ENCODE assay signal across 9 cellular contexts in genomic region chr4:69317669-69318298, GRCh38. TPM values are rescaled to one million over a fixed set of nuclear protein-coding genes. Genes with fewer than 3 reads are reported as not detected.
DNase-seq lines count a peak whose midpoint lies in the region; ATAC-seq, FAIRE-seq and TF ChIP-seq lines count a peak whose summit lies in the region.
"Not testable (repeated sequence)": the region's sequence is repeated elsewhere in the genome, so short reads cannot be mapped to it uniquely, and the experiment has no call there.
"Had no signal": no experiment of that assay in that cellular context is flagged by ENCODE, and none has a peak within 500 bp of the region (broad histone marks: within the 10 kb centered on the region; RNA-seq: fewer than 3 reads in every experiment).

No MANE protein-coding gene starts in this region.

- H3K14ac ChIP-seq in neuronal stem cell (ENCODE audit: low read length) = not testable (repeated sequence)

- H2AFZ ChIP-seq in MM.1S (ENCODE audit: low read length); GM12878 (ENCODE audit: control insufficient read depth, low read depth, low read length); neuronal stem cell (ENCODE audit: low read length): not testable (repeated sequence)

- not testable (repeated sequence) for FAIRE-seq in GM12878 (lab: Jason Lieb, UNC)

- not testable (repeated sequence) for H2BK15ac ChIP-seq in neuronal stem cell (ENCODE audit: low read length)

- H3F3A ChIP-seq in MM.1S (ENCODE audit: insufficient read depth, low read length) = peaks cover 11% of the 10 kb centered on the region

- in situ Hi-C loops in GM13976 (cut with MboI; ENCODE audit: low sequenced_read_pairs, unreplicated experiment) = not testable (repeated sequence)
- in situ Hi-C loops in GM12878 (cut with MboI) = loop anchor here (25.0 kb wide), 1 partner anchor 295 kb away; no protein-coding TSS in a partner anchor

- not testable (repeated sequence) for H3K79me1 ChIP-seq in neuronal stem cell (ENCODE audit: low read depth, low read length)

- H3K4me3 Mint-ChIP-seq in HFFc6 = not testable (repeated sequence)

- TF ChIP-seq EP300 in GM12878 (IDR thresholded peaks at IDR 0.05; ENCODE audit: borderline replicate concordance in 1 of 2, control insufficient read depth in 1 of 2, low read depth in 2 of 2, low read length in 2 of 2) = not testable (repeated sequence)

- H3K4me3 ChIP-seq in AG04449 (ENCODE audit: low read depth, low read length); MM.1S (ENCODE audit: low read length); RWPE2 (ENCODE audit: severe bottlenecking); GM12878; cardiac muscle cell; neuronal stem cell (ENCODE audit: low read length in 2 of 2): not testable (repeated sequence)

- not testable (repeated sequence) for H4K8ac ChIP-seq in neuronal stem cell (ENCODE audit: low read depth, low read length)

- H4K20me1 ChIP-seq in MM.1S (ENCODE audit: insufficient read depth, low read length); GM12878 (ENCODE audit: control insufficient read depth, insufficient read depth): not testable (repeated sequence)

- not testable (repeated sequence) for H2BK120ac ChIP-seq in neuronal stem cell (ENCODE audit: low read depth, low read length)

- H3K27ac Mint-ChIP-seq in HFFc6 = not testable (repeated sequence)

- intact Hi-C loops in GM12878 (cut with micrococcal nuclease; ENCODE audit: unreplicated experiment) = loop anchor here (5.0 kb wide), 2 partner anchors 300 to 565 kb away; no protein-coding TSS in a partner anchor

- not testable (repeated sequence) for H3K9ac ChIP-seq in MM.1S (ENCODE audit: low read length); GM12878 (ENCODE audit: control insufficient read depth, insufficient read depth, low read length); neuronal stem cell (ENCODE audit: low read depth, low read length, poor library complexity)

- H3K36me3 Mint-ChIP-seq in HFFc6 (ENCODE audit: low read depth) = not testable (repeated sequence)

- POLR2A ChIA-PET in AG04449 (lab: Yijun Ruan, JAX); GM12878 (lab: Charles Lee): not testable (repeated sequence)

- not testable (repeated sequence) for BruUV-seq in GM12878 (replicated peaks; lab: Mats Ljungman, UMichigan)

- not testable (repeated sequence) for ATAC-seq in RWPE2 (ENCODE audit: low read depth)
- peak; percentile 40 for ATAC-seq in GM12878

- not testable (repeated sequence) for H3K79me2 ChIP-seq in MM.1S (ENCODE audit: low read length); GM12878 (ENCODE audit: control insufficient read depth, insufficient read depth, low read length)

- RAD21 ChIA-PET in GM12878 (lab: Charles Lee; ENCODE audit: unreplicated experiment) = interaction anchor here (0.7 to 1.3 kb wide), 2 partner anchors 866 to 1866 kb away, joined by 3 to 4 read pairs; no protein-coding TSS in a partner anchor

- not testable (repeated sequence) for H2BK5ac ChIP-seq in neuronal stem cell (ENCODE audit: low read length)

- not testable (repeated sequence) for H3K36me3 ChIP-seq in MM.1S (replicated peaks; ENCODE audit: insufficient read depth, low read length); RWPE2 (ENCODE audit: low read depth); GM12878 (ENCODE audit: control insufficient read depth in 2 of 2, insufficient read depth in 2 of 2, low read length in 1 of 2); cardiac muscle cell; neuronal stem cell (replicated peaks in 1 of 2; ENCODE audit: control insufficient read depth in 2 of 2, insufficient read depth in 2 of 2, low read length in 2 of 2)

- H3K27me3 ChIP-seq in MM.1S (replicated peaks; ENCODE audit: insufficient read depth, low read length); RWPE2 (ENCODE audit: insufficient read depth, poor library complexity, severe bottlenecking); GM12878 (replicated peaks in 1 of 2; ENCODE audit: control insufficient read depth in 2 of 2, insufficient read depth in 2 of 2, low read length in 1 of 2); cardiac muscle cell; neuronal stem cell (ENCODE audit: control insufficient read depth in 3 of 3, insufficient read depth in 3 of 3, low read depth in 1 of 3, low read length in 3 of 3): not testable (repeated sequence)

- H3K9me2 ChIP-seq in MM.1S (replicated peaks; ENCODE audit: insufficient read depth, low read length) = not testable (repeated sequence)

- H2BK12ac ChIP-seq in neuronal stem cell (ENCODE audit: low read length) = not testable (repeated sequence)

- not testable (repeated sequence) for H3K4me1 Mint-ChIP-seq in HFFc6 (ENCODE audit: low read depth)

- not testable (repeated sequence) for H3K18ac ChIP-seq in neuronal stem cell (ENCODE audit: low read length)

- peaks cover 22% of the 10 kb centered on the region for H3K4me1 ChIP-seq in MM.1S (ENCODE audit: low read length)
- not testable (repeated sequence) for H3K4me1 ChIP-seq in RWPE2 (ENCODE audit: insufficient read depth, poor library complexity, severe bottlenecking); GM12878 (ENCODE audit: control insufficient read depth, insufficient read depth, low read length); cardiac muscle cell (ENCODE audit: low read depth); neuronal stem cell (ENCODE audit: control insufficient read depth in 2 of 2, insufficient read depth in 1 of 2, low read depth in 1 of 2, low read length in 2 of 2)

- WGBS in GM12878 (ENCODE audit: insufficient coverage, insufficient replicate concordance, low lambda C conversion rate, missing lambda C conversion rate) = 17% methylated on average over 3 of the region's 3 CpGs
- no CpG with 5 or more reads among the region's 3 CpGs for WGBS in neuronal stem cell (ENCODE audit: extremely low coverage in 2 of 2, insufficient read length in 2 of 2, insufficient replicate concordance in 1 of 2), 2 donors

- not testable (repeated sequence) for DNase-seq in AG04449 (ENCODE audit: low read depth, low spot score); GM13976 (ENCODE audit: low spot score); RWPE2 (ENCODE audit: low spot score); GM12878 (ENCODE audit: low read depth, low spot score)
- DNase-seq in HFFc6 (peak; percentile 9), MM.1S (peak; percentile 43), cardiac muscle cell (ENCODE audit: low read depth in 1 of 2, low spot score in 1 of 2) (peak; percentile 6 to 37), neuronal stem cell (ENCODE audit: low spot score) (peak; percentile 36)

- SMC1A ChIA-PET in GM12878 (lab: Charles Lee; ENCODE audit: uncharacterized antibody, unreplicated experiment) = interaction anchor here (0.6 kb wide), 1 partner anchor 521 kb away, joined by 3 read pairs; no protein-coding TSS in a partner anchor

- peak; percentile 42 for TF ChIP-seq RAD21 in GM12878 (IDR thresholded peaks at IDR 0.05; ENCODE audit: insufficient read depth, low read depth, low read length)

- H3K23ac ChIP-seq in neuronal stem cell (ENCODE audit: low read depth, low read length, poor library complexity) = not testable (repeated sequence)

- CTCF ChIA-PET in AG04449 (lab: Yijun Ruan, JAX) (interaction anchor here (0.6 to 2.6 kb wide), 5 partner anchors 9 to 447 kb away, joined by 3 to 25 read pairs (median 3); no protein-coding TSS in a partner anchor), GM12878 (lab: Yijun Ruan, JAX) (interaction anchor here (0.6 to 1.3 kb wide), 7 partner anchors 8 to 866 kb away, joined by 3 to 5 read pairs (median 3); no protein-coding TSS in a partner anchor)

- H3K27me3 Mint-ChIP-seq in HFFc6 (ENCODE audit: insufficient read depth) = not testable (repeated sequence)

- TF ChIP-seq POLR2A in GM12878 (IDR thresholded peaks at IDR 0.05; ENCODE audit: low read depth, low read length) = not testable (repeated sequence)

- peak overlapping the region; percentile 6; the same call in 1 of the 2 replicates for H3K4me2 ChIP-seq in MM.1S (ENCODE audit: low read depth, low read length)
- H3K4me2 ChIP-seq in GM12878 (ENCODE audit: control insufficient read depth, insufficient read depth); neuronal stem cell (ENCODE audit: insufficient read depth, low read length, poor library complexity, severe bottlenecking): not testable (repeated sequence)

- not testable (repeated sequence) for H2AK5ac ChIP-seq in neuronal stem cell (ENCODE audit: low read depth, low read length)

- not testable (repeated sequence) for H4K91ac ChIP-seq in neuronal stem cell (ENCODE audit: low read depth, low read length, poor library complexity)

- H3K4ac ChIP-seq in neuronal stem cell (ENCODE audit: low read length) = not testable (repeated sequence)

- not testable (repeated sequence) for H3K27ac ChIP-seq in MM.1S (ENCODE audit: low read length); RWPE2 (ENCODE audit: poor library complexity, severe bottlenecking); GM12878 (ENCODE audit: control insufficient read depth, insufficient read depth); cardiac muscle cell; neuronal stem cell (replicated peaks; ENCODE audit: low read length)

- TF ChIP-seq CTCF in AG04449 (IDR thresholded peaks at IDR 0.05; ENCODE audit: insufficient read depth, low read length, missing control alignments) = peak; percentile 6
- TF ChIP-seq CTCF in GM13976 (IDR thresholded peaks at IDR 0.05; ENCODE audit: borderline replicate concordance, control extremely low read depth, extremely low read depth, insufficient read depth, missing control alignments) = peak; percentile 10
- TF ChIP-seq CTCF in HFFc6 (IDR thresholded peaks at IDR 0.05) = peak; percentile 75
- TF ChIP-seq CTCF in MM.1S (IDR thresholded peaks at IDR 0.05; ENCODE audit: low read length) = peak; percentile 62
- peak; percentile 25 for TF ChIP-seq CTCF in RWPE2 (IDR thresholded peaks at IDR 0.05; ENCODE audit: poor library complexity, severe bottlenecking)
- TF ChIP-seq CTCF in GM12878 (IDR thresholded peaks at IDR 0.05 in 2 of 3, conservative IDR thresholded peaks at IDR 0.05 in 1 of 3; ENCODE audit: control insufficient read depth in 2 of 3, extremely low read depth in 1 of 3, insufficient read depth in 1 of 3, low read depth in 3 of 3, low read length in 3 of 3) = peak; percentile 29 to 30 (median 30); a peak in 4 of 6 replicates
- peak; percentile 69 for TF ChIP-seq CTCF in cardiac muscle cell (IDR thresholded peaks at IDR 0.05; ENCODE audit: low read depth, low read length)

- H3K9me3 ChIP-seq in MM.1S (replicated peaks; ENCODE audit: insufficient read depth, low read length); RWPE2 (ENCODE audit: severe bottlenecking); GM12878 (replicated peaks; ENCODE audit: control insufficient read depth, insufficient read depth, low read length); cardiac muscle cell (ENCODE audit: low read depth); neuronal stem cell (replicated peaks in 1 of 2; ENCODE audit: control insufficient read depth in 2 of 2, insufficient read depth in 1 of 2, low read depth in 1 of 2, low read length in 2 of 2): not testable (repeated sequence)

- not testable (repeated sequence) for H3K9me3 Mint-ChIP-seq in HFFc6

RNA-seq across cellular contexts. Expression of gene UGT2B28, which starts 37.5 kb away (rescaled TPM):
- total RNA-seq in HFFc6 (2021; fragmentation: NEBNext Ultra II Directional; extraction: Animal tissue kit (Norgen Biotek cat#: 25700)) = not detected
- not detected in 2 replicates for total RNA-seq in GM12878 (2013; cell fraction: nucleolus; rRNA removed)
- total RNA-seq in GM12878 (2014; rRNA removed) (not detected in 2 replicates), GM12878 (2014; rRNA removed; fragmentation: Illumina TruSeq; extraction: Trizol) (not detected in 2 replicates), GM12878 (2021) (not detected in 2 replicates), cardiac muscle cell (not detected in 2 replicates)
- polyA plus RNA-seq in GM12878 (2011; ENCODE audit: low read depth) = not detected
- polyA plus RNA-seq in GM12878 (2011; rRNA removed) (not detected in 2 replicates), GM12878 (2014; fragmentation: Illumina TruSeq; extraction: Trizol) (not detected in 2 replicates), GM12878 (2014; fragmentation: Nextera tagmentation; extraction: Ambion mirVana) (not detected), GM12878 (2014; rRNA removed) (not detected in 2 replicates), GM12878 (2016; fragmentation: Nextera tagmentation; extraction: Ambion mirVana) (not detected), cardiac muscle cell (not detected in 2 replicates)
- polyA plus RNA-seq in GM12878 (2011; cell fraction: cytosol; rRNA removed) = not detected in 2 replicates
- polyA plus RNA-seq in GM12878 (2011; cell fraction: nucleus; rRNA removed) = not detected in 2 replicates
- polyA plus RNA-seq in GM12878 (2012) = not detected in 2 replicates
- not detected in 2 replicates for polyA minus RNA-seq in GM12878 (2011; rRNA and poly(A)+ RNA removed)
- not detected in 2 replicates for polyA minus RNA-seq in GM12878 (2011; cell fraction: cytosol; rRNA and poly(A)+ RNA removed)
- polyA minus RNA-seq in GM12878 (2011; cell fraction: nucleus; rRNA and poly(A)+ RNA removed) = not detected in 2 replicates
- not detected for polyA plus RNA-seq in neuronal stem cell (2013, experiment 1 of 2)
- polyA plus RNA-seq in neuronal stem cell (2013, experiment 2 of 2) = not detected
- total RNA-seq: activated B cell treated with CpG ODN at 0.5 μM for 24 hours had no signal

Comparison
In these comparisons a context has a peak if more than half of its experiments do, and no peak if none do; other contexts are left out.
1. CTCF ChIP-seq: peak in every context shown above with its lines; median percentile 75 in HFFc6; 69 in cardiac muscle cell; 62 in MM.1S; 30 in GM12878; 25 in RWPE2; 10 in GM13976; 6 in AG04449.